Comparison of ENCODE assay signal across 17 cellular contexts in the genomic region with DNA sequence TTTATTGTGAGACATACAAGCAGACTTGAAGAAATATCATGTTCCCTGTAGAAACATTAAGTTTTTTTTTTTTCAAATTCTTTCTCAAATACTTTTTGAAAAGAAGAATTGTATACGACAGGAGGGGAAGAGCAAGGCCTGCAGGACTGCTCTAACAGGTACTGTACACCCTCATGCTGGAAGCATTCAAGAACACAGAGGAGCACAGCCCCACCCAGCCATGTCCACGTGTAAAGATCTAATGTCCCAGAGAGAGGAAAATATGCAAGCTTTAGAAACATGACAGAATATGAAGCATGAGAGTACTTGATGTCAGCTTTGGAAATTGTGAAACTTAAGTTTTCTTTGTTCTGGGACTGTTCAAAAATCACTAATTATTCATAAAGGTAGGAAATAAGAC.
"Had no signal": no experiment of that assay in that cellular context is flagged by ENCODE, and none has a peak within 500 bp of the region (broad histone marks: within the 10 kb centered on the region; RNA-seq: fewer than 3 reads in every experiment).

No MANE protein-coding gene starts in this region.

- DNase-seq: activated CD4-positive, alpha-beta memory T cell treated with anti-CD3 and anti-CD28 coated beads, Interleukin-2, amount 10 ng/mL, durations not matched to agents 7 days and 5 days; activated CD4-positive, alpha-beta T cell treated with anti-CD3 and anti-CD28 coated beads for 48 hours; activated gamma-delta T cell; anterior cingulate cortex; dorsolateral prefrontal cortex; effector memory CD8-positive, alpha-beta T cell; immature natural killer cell; midbrain; natural killer cell; retina; sigmoid colon; stimulated activated CD4-positive, alpha-beta T cell treated with anti-CD3 and anti-CD28 coated beads, Interleukin-2, amount 100 ng/mL, for 48 hours; stimulated activated naive CD4-positive, alpha-beta T cell; testis; upper lobe of left lung had no signal

- H3K27me3 ChIP-seq: dorsolateral prefrontal cortex, sigmoid colon, testis, upper lobe of left lung had no signal

- H3K9me3 ChIP-seq: testis, upper lobe of left lung had no signal

- H3K4me1 ChIP-seq: testis, upper lobe of left lung had no signal

- H3K27ac ChIP-seq: dorsolateral prefrontal cortex, testis, upper lobe of left lung had no signal

- ATAC-seq: effector memory CD8-positive, alpha-beta T cell; foreskin keratinocyte; left lobe of liver; natural killer cell had no signal

- H3K4me3 ChIP-seq: dorsolateral prefrontal cortex, sigmoid colon, testis, upper lobe of left lung had no signal

- H3K36me3 ChIP-seq: sigmoid colon, upper lobe of left lung had no signal
